In the genomic region with DNA sequence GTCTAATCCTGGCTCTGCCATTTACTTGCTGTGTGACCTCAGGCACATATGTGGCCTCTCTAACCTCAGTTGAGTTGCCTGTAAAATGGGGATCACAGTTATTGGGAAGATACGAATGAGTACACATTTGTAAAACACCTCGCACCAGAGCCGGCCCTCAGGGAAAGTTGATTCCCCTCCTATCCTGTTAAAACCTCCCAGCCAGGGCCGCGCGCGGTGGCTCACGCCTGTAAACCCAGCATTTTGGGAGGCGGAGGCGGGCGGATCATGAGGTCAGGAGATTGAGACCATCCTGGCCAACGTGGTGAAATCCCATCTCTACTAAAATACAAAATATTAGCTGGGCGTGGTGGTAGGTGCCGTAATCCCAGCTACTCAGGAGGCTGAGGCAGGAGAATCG, we compare ENCODE assay signal across 31 cellular contexts. TPM values are rescaled to one million over a fixed set of nuclear protein-coding genes. Genes with fewer than 3 reads are reported as not detected.
"Had no signal": no experiment of that assay in that cellular context is flagged by ENCODE, and none has a peak within 500 bp of the region (broad histone marks: within the 10 kb centered on the region; RNA-seq: fewer than 3 reads in every experiment).

No MANE protein-coding gene starts in this region.

- DNase-seq: activated B cell treated with CpG ODN at 0.5 μM for 24 hours; activated CD4-positive, alpha-beta T cell treated with anti-CD3 and anti-CD28 coated beads for 4 hours; activated CD4-positive, alpha-beta T cell treated with anti-CD3 and anti-CD28 coated beads, Interleukin-2, amount 50 U/mL, for 1 hour; activated CD4-positive, CD25-positive, alpha-beta regulatory T cell treated with anti-CD3 and anti-CD28 coated beads, Interleukin-2, amount 50 U/mL, for 72 hours; activated CD8-positive, alpha-beta memory T cell treated with anti-CD3 and anti-CD28 coated beads for 24 hours; activated CD8-positive, alpha-beta memory T cell treated with anti-CD3 and anti-CD28 coated beads, Interleukin-2, amount 10 ng/mL, durations not matched to agents 7 days and 5 days; activated CD8-positive, alpha-beta memory T cell treated with anti-CD3 and anti-CD28 coated beads, Interleukin-2, amount 50 U/mL, for 48 hours; activated effector memory CD4-positive, alpha-beta T cell treated with anti-CD3 and anti-CD28 coated beads, Interleukin-2, amount 50 U/mL, for 16 hours; activated naive CD4-positive, alpha-beta T cell; activated naive CD4-positive, alpha-beta T cell treated with anti-CD3 and anti-CD28 coated beads, Interleukin-2, amount 50 U/mL, for 16 hours; activated naive CD8-positive, alpha-beta T cell treated with anti-CD3 and anti-CD28 coated beads for 36 hours; amniotic stem cell; brain microvascular endothelial cell; Karpas-422; MG63; NCI-H1048; NCI-H1436 treated with DMSO at 0.1 percent for 48 hours; NCI-H1694 treated with DMSO at 0.1 percent for 48 hours; NCI-H2029; NCI-H345; NCI-H524 treated with DMSO at 0.1 percent for 48 hours; NCI-H748 treated with DMSO at 0.1 percent for 48 hours; Right ventricle myocardium superior; SW 1271; T-helper 9 cell had no signal

- H3K27me3 Mint-ChIP-seq: activated B cell treated with CpG ODN at 0.5 μM for 24 hours; activated CD4-positive, alpha-beta memory T cell treated with anti-CD3 and anti-CD28 coated beads, Interleukin-2, amount 10 ng/mL, durations not matched to agents 7 days and 5 days; activated CD8-positive, alpha-beta memory T cell treated with anti-CD3 and anti-CD28 coated beads, Interleukin-2, amount 10 ng/mL, durations not matched to agents 7 days and 5 days; activated naive CD8-positive, alpha-beta T cell treated with anti-CD3 and anti-CD28 coated beads for 36 hours; activated T-helper 17 cell treated with anti-CD3 and anti-CD28 coated beads, Interleukin-2, amount 50 U/mL, for 72 hours had no signal

- H3K27me3 ChIP-seq: brain microvascular endothelial cell, MG63 had no signal

- H3K27ac ChIP-seq: brain microvascular endothelial cell, PC-9, VCaP had no signal

- H3K27ac Mint-ChIP-seq: activated CD8-positive, alpha-beta memory T cell treated with anti-CD3 and anti-CD28 coated beads, Interleukin-2, amount 10 ng/mL, durations not matched to agents 7 days and 5 days; activated naive CD8-positive, alpha-beta T cell treated with anti-CD3 and anti-CD28 coated beads for 36 hours; activated T-helper 17 cell treated with anti-CD3 and anti-CD28 coated beads, Interleukin-2, amount 50 U/mL, for 72 hours had no signal

- H3K9me3 Mint-ChIP-seq: activated B cell treated with CpG ODN at 0.5 μM for 24 hours; activated CD4-positive, alpha-beta memory T cell treated with anti-CD3 and anti-CD28 coated beads, Interleukin-2, amount 10 ng/mL, durations not matched to agents 7 days and 5 days; activated naive CD8-positive, alpha-beta T cell treated with anti-CD3 and anti-CD28 coated beads for 36 hours; activated T-helper 17 cell treated with anti-CD3 and anti-CD28 coated beads, Interleukin-2, amount 50 U/mL, for 72 hours; central memory CD8-positive, alpha-beta T cell had no signal

- H3K9me3 ChIP-seq: MG63 had no signal

- H3K4me3 Mint-ChIP-seq: activated B cell treated with CpG ODN at 0.5 μM for 24 hours; activated CD4-positive, alpha-beta memory T cell treated with anti-CD3 and anti-CD28 coated beads, Interleukin-2, amount 10 ng/mL, durations not matched to agents 7 days and 5 days; activated CD8-positive, alpha-beta memory T cell treated with anti-CD3 and anti-CD28 coated beads, Interleukin-2, amount 10 ng/mL, durations not matched to agents 7 days and 5 days; activated naive CD8-positive, alpha-beta T cell treated with anti-CD3 and anti-CD28 coated beads for 36 hours; activated T-helper 17 cell treated with anti-CD3 and anti-CD28 coated beads, Interleukin-2, amount 50 U/mL, for 72 hours; central memory CD8-positive, alpha-beta T cell had no signal

- H2AFZ ChIP-seq: PC-9 had no signal

- H3K4me1 Mint-ChIP-seq: activated T-helper 17 cell treated with anti-CD3 and anti-CD28 coated beads, Interleukin-2, amount 50 U/mL, for 72 hours; central memory CD8-positive, alpha-beta T cell had no signal

- H3K4me3 ChIP-seq: MG63, PC-9 had no signal

- H3K36me3 ChIP-seq: brain microvascular endothelial cell, MG63 had no signal

- ATAC-seq: activated CD8-positive, alpha-beta memory T cell treated with anti-CD3 and anti-CD28 coated beads, Interleukin-2, amount 10 ng/mL, durations not matched to agents 7 days and 5 days had no signal

- H3K36me3 Mint-ChIP-seq: activated CD8-positive, alpha-beta memory T cell treated with anti-CD3 and anti-CD28 coated beads, Interleukin-2, amount 10 ng/mL, durations not matched to agents 7 days and 5 days; activated naive CD8-positive, alpha-beta T cell treated with anti-CD3 and anti-CD28 coated beads for 36 hours had no signal

- H3K4me2 ChIP-seq: PC-9 had no signal

RNA-seq across cellular contexts. Expression of a gene that starts 7.8 kb away (rescaled TPM):
- total RNA-seq: activated CD4-positive, alpha-beta memory T cell treated with anti-CD3 and anti-CD28 coated beads, Interleukin-2, amount 10 ng/mL, durations not matched to agents 7 days and 5 days; activated CD8-positive, alpha-beta memory T cell treated with anti-CD3 and anti-CD28 coated beads, Interleukin-2, amount 10 ng/mL, durations not matched to agents 7 days and 5 days; activated naive CD8-positive, alpha-beta T cell treated with anti-CD3 and anti-CD28 coated beads for 36 hours; activated T-helper 17 cell treated with anti-CD3 and anti-CD28 coated beads, Interleukin-2, amount 50 U/mL, for 72 hours; PC-9 had no signal

RNA-seq across cellular contexts. Expression of a gene that starts 18.0 kb away (rescaled TPM):
- total RNA-seq: activated CD4-positive, alpha-beta memory T cell treated with anti-CD3 and anti-CD28 coated beads, Interleukin-2, amount 10 ng/mL, durations not matched to agents 7 days and 5 days; activated CD8-positive, alpha-beta memory T cell treated with anti-CD3 and anti-CD28 coated beads, Interleukin-2, amount 10 ng/mL, durations not matched to agents 7 days and 5 days; NCI-H460; PC-9 had no signal
